Comparison of ENCODE assay signal across 19 cellular contexts in genomic region chr13:75447493-75447892, GRCh38. TPM values are rescaled to one million over a fixed set of nuclear protein-coding genes. Genes with fewer than 3 reads are reported as not detected.
DNase-seq lines count a peak whose midpoint lies in the region; ATAC-seq, FAIRE-seq and TF ChIP-seq lines count a peak whose summit lies in the region.
"Had no signal": no experiment of that assay in that cellular context is flagged by ENCODE, and none has a peak within 500 bp of the region (broad histone marks: within the 10 kb centered on the region; RNA-seq: fewer than 3 reads in every experiment).

No MANE protein-coding gene starts in this region.

- ATAC-seq in mucosa of descending colon = peak; percentile 69
- ATAC-seq: HCT116 had no signal

- peak; percentile 46 for FAIRE-seq in GM12892 (lab: Jason Lieb, UNC)
- FAIRE-seq in small intestine (lab: Jason Lieb, UNC) = no peak
- FAIRE-seq: A204.1, D721Med, G401.6, GM12891 had no signal

- TF ChIP-seq CTCF in mucosa of descending colon (IDR thresholded peaks at IDR 0.05) = no peak

- H3K4me3 ChIP-seq in mucosa of descending colon (no peak overlapping the region), small intestine (ENCODE audit: low read depth in 1 of 2, low read length in 2 of 2) (no peak overlapping the region)

- H3K27me3 ChIP-seq in small intestine (ENCODE audit: control insufficient read depth in 2 of 2, insufficient read depth in 2 of 2, low read length in 2 of 2) = no peaks in the 10 kb centered on the region
- H3K27me3 ChIP-seq: BE2C had no signal

- H3K27ac ChIP-seq in small intestine (ENCODE audit: low read depth in 1 of 2, low read length in 1 of 2) = no peak overlapping the region

- WGBS in small intestine, 3 donors = 57 to 89% (median 78%) methylated on average over 4 of the region's 4 CpGs

- no peaks in the 10 kb centered on the region for H3K36me3 ChIP-seq in mucosa of descending colon (ENCODE audit: low read depth)
- H3K36me3 ChIP-seq in small intestine (ENCODE audit: control insufficient read depth in 2 of 2, insufficient read depth in 2 of 2, low read length in 2 of 2) = no peaks in the 10 kb centered on the region
- H3K36me3 ChIP-seq: BE2C had no signal

- H3K9me3 ChIP-seq in mucosa of descending colon (no peaks in the 10 kb centered on the region), small intestine (ENCODE audit: control insufficient read depth, low read depth) (no peaks in the 10 kb centered on the region)
- H3K9me3 ChIP-seq: BE2C, Caco-2 had no signal

- H3K4me1 ChIP-seq in mucosa of descending colon (ENCODE audit: low read depth) = peaks cover 9% of the 10 kb centered on the region
- H3K4me1 ChIP-seq in small intestine (ENCODE audit: control insufficient read depth in 2 of 2, insufficient read depth in 1 of 2, low read depth in 1 of 2, low read length in 1 of 2) = peaks cover 0 to 1% of the 10 kb centered on the region in 2 donors

- DNase-seq in COLO668 (lab: John Stamatoyannopoulos, UW; ENCODE audit: unreplicated experiment) (peak; percentile 26), GM12892 (ENCODE audit: insufficient read length) (no peak), mucosa of descending colon (no peak), small intestine (peak; percentile 24), NOMO-1 treated with dmso at 0.1 percent for 144 hours (lab: John Stamatoyannopoulos, UW; ENCODE audit: unreplicated experiment) (no peak), NCI-H446 treated with DMSO at 0.1 percent for 48 hours (lab: John Stamatoyannopoulos, UW) (no peak)
- DNase-seq: ACHN; BE2C; C1 segment of cervical spinal cord; Caco-2; CD4-positive, CD25-positive, alpha-beta regulatory T cell; CD8-positive, alpha-beta memory T cell; GOT3; H7 had no signal

- no peak for TF ChIP-seq POLR2A in GM12892 (IDR thresholded peaks at IDR 0.05; ENCODE audit: low read depth, low read length)

- intact Hi-C loops in mucosa of descending colon (cut with DNase I, micrococcal nuclease) = no loop called here

RNA-seq across cellular contexts. Expression of gene TBC1D4, which starts 34.5 kb away (rescaled TPM):
- 34.0 TPM for polyA plus RNA-seq in GM12892 (2012; ENCODE audit: missing spikeins)
- 10 to 100 TPM; 13.4 to 24.6 (median 13.8) TPM for total RNA-seq in mucosa of descending colon
- polyA plus RNA-seq in small intestine = 1 to 10 TPM; 2.4 to 8.1 (median 4.0) TPM

Comparison
In these comparisons a context has a peak if more than half of its experiments do, and no peak if none do; other contexts are left out.
1. DNase-seq: peak in COLO668 (single experiment) and small intestine (single experiment); none in GM12892 (single experiment), mucosa of descending colon (0 of 3), NOMO-1 treated with dmso at 0.1 percent for 144 hours (single experiment) and NCI-H446 treated with DMSO at 0.1 percent for 48 hours (single experiment).